Comparison of ENCODE assay signal across 24 cellular contexts in genomic region chr18:41579185-41579584, GRCh38.
"Had no signal": no experiment of that assay in that cellular context is flagged by ENCODE, and none has a peak within 500 bp of the region (broad histone marks: within the 10 kb centered on the region; RNA-seq: fewer than 3 reads in every experiment).

No MANE protein-coding gene starts in this region.

- H3K4me3 ChIP-seq: adrenal gland, ascending aorta, body of pancreas, MG63, SK-N-MC had no signal

- H3K4me1 ChIP-seq: adrenal gland, ascending aorta, body of pancreas had no signal

- H3K27ac ChIP-seq: adrenal gland, ascending aorta, body of pancreas, SK-N-MC, VCaP had no signal

- H3K36me3 ChIP-seq: adrenal gland, ascending aorta, MG63 had no signal

- H3K27me3 ChIP-seq: adrenal gland, ascending aorta, body of pancreas, MG63 had no signal

- ATAC-seq: activated CD8-positive, alpha-beta T cell treated with anti-CD3 and anti-CD28 coated beads for 36 hours; activated T-cell treated with anti-CD3 and anti-CD28 coated beads, Interleukin-2, amount 50 U/mL, for 72 hours; body of pancreas had no signal

- DNase-seq: activated CD4-positive, alpha-beta T cell treated with anti-CD3 and anti-CD28 coated beads, Interleukin-2, amount 50 U/mL, for 1 hour; activated CD4-positive, CD25-positive, alpha-beta regulatory T cell; activated CD8-positive, alpha-beta memory T cell treated with anti-CD3 and anti-CD28 coated beads, Interleukin-2, amount 50 U/mL, for 4 hours; activated CD8-positive, alpha-beta T cell treated with anti-CD3 and anti-CD28 coated beads for 36 hours; activated gamma-delta T cell treated with Interleukin-2 at 50 U/mL for 16 hours; activated naive CD4-positive, alpha-beta T cell treated with anti-CD3 and anti-CD28 coated beads, Interleukin-2, amount 50 U/mL, for 16 hours; activated naive CD8-positive, alpha-beta T cell treated with anti-CD3 and anti-CD28 coated beads, Interleukin-2, amount 10 ng/mL, durations not matched to agents 7 days and 5 days; activated T-cell treated with anti-CD3 and anti-CD28 coated beads, Interleukin-2, amount 50 U/mL, for 72 hours; adrenal gland; body of pancreas; MG63; MV-4-11; NCI-H1092 treated with DMSO at 0.1 percent for 48 hours; NCI-H1417 treated with DMSO at 0.1 percent for 48 hours; NCI-H1694; NCI-H2029 treated with DMSO at 0.1 percent for 48 hours; NCI-H345; NCI-H510A; NCI-H526 treated with DMSO at 0.1 percent for 48 hours; SIG-M5; T-helper 1 cell had no signal

- H3K9me3 ChIP-seq: adrenal gland, ascending aorta, body of pancreas, MG63 had no signal
